ENCODE assay signal across 20 cellular contexts in genomic region chr4:166512267-166512666, GRCh38.
"Had no signal": no experiment of that assay in that cellular context is flagged by ENCODE, and none has a peak within 500 bp of the region (broad histone marks: within the 10 kb centered on the region; RNA-seq: fewer than 3 reads in every experiment).

No MANE protein-coding gene starts in this region.

- H3K36me3 ChIP-seq: esophagus muscularis mucosa, gastroesophageal sphincter, heart left ventricle, left lung, lower lobe of right lung had no signal

- DNase-seq: dermis blood vessel endothelial cell; dorsolateral prefrontal cortex; effector CD4-positive, alpha-beta T cell; effector memory CD4-positive, alpha-beta T cell; foreskin keratinocyte; heart left ventricle; hypothalamus; immature natural killer cell; left cardiac atrium; left lung; left ventricle myocardium superior; lower lobe of right lung; mesenchymal stem cell; mucosa of descending colon; naive B cell had no signal

- H3K27me3 Mint-ChIP-seq: naive B cell had no signal

- H3K4me3 Mint-ChIP-seq: immature natural killer cell, mesothelial cell of epicardium, naive B cell had no signal

- H2AFZ ChIP-seq: hepatocyte had no signal

- H3K79me2 ChIP-seq: hepatocyte had no signal

- H3K36me3 Mint-ChIP-seq: immature natural killer cell, mesothelial cell of epicardium, naive B cell had no signal

- H3K4me1 Mint-ChIP-seq: immature natural killer cell, mesothelial cell of epicardium, naive B cell had no signal

- H3K4me1 ChIP-seq: esophagus muscularis mucosa, foreskin keratinocyte, gastroesophageal sphincter, heart left ventricle, left lung, lower lobe of right lung had no signal

- H3K4me3 ChIP-seq: coronary artery, dorsolateral prefrontal cortex, esophagus muscularis mucosa, gastroesophageal sphincter, heart left ventricle, hepatocyte, left lung, lower lobe of right lung, mucosa of descending colon had no signal

- H3K27me3 ChIP-seq: esophagus muscularis mucosa, foreskin keratinocyte, gastroesophageal sphincter, heart left ventricle, left lung had no signal

- H3K27ac ChIP-seq: coronary artery, dorsolateral prefrontal cortex, esophagus muscularis mucosa, foreskin keratinocyte, gastroesophageal sphincter, heart left ventricle, hepatocyte, left lung, lower lobe of right lung had no signal

- H3K4me2 ChIP-seq: hepatocyte had no signal

- H3K9me3 ChIP-seq: esophagus muscularis mucosa, gastroesophageal sphincter, heart left ventricle, left lung, lower lobe of right lung, mucosa of descending colon had no signal

- H3K27ac Mint-ChIP-seq: immature natural killer cell, mesothelial cell of epicardium, naive B cell had no signal
